ENCODE assay signal across 8 cellular contexts in genomic region chr9:113151696-113152630, GRCh38. TPM values are rescaled to one million over a fixed set of nuclear protein-coding genes. Genes with fewer than 3 reads are reported as not detected.
DNase-seq lines count a peak whose midpoint lies in the region; ATAC-seq, FAIRE-seq and TF ChIP-seq lines count a peak whose summit lies in the region.

No MANE protein-coding gene starts in this region.

- H3K9me3 Mint-ChIP-seq in activated CD4-positive, alpha-beta T cell treated with anti-CD3 and anti-CD28 coated beads for 36 hours (ENCODE audit: low read depth), result no peaks in the 10 kb centered on the region

- WGBS in GM12878 (ENCODE audit: insufficient coverage, insufficient replicate concordance, low lambda C conversion rate, missing lambda C conversion rate), result 81% methylated on average over 11 of the region's 11 CpGs
- 77% methylated on average over 11 of the region's 11 CpGs for WGBS in thymus

- no peak for ATAC-seq in activated CD4-positive, alpha-beta T cell treated with anti-CD3 and anti-CD28 coated beads for 36 hours
- ATAC-seq in GM12878, result no peak
- ATAC-seq in left lobe of liver, result peak; percentile 30
- no peak for ATAC-seq in GM21381 (IDR thresholded peaks at IDR 0.05; ENCODE audit: unreplicated experiment)

- no peak for TF ChIP-seq RAD21 in GM12878 (IDR thresholded peaks at IDR 0.05; ENCODE audit: insufficient read depth, low read depth, low read length)

- H3K9me3 ChIP-seq in GM12878 (replicated peaks; ENCODE audit: control insufficient read depth, insufficient read depth, low read length) (no peaks in the 10 kb centered on the region), thymus (ENCODE audit: control insufficient read depth) (no peaks in the 10 kb centered on the region)

- no peaks in the 10 kb centered on the region for H3K4me1 ChIP-seq in GM12878 (ENCODE audit: control insufficient read depth, insufficient read depth, low read length)
- peaks cover 16% of the 10 kb centered on the region for H3K4me1 ChIP-seq in thymus (ENCODE audit: control insufficient read depth, insufficient read depth, low read length)

- TF ChIP-seq EP300 in GM12878 (IDR thresholded peaks at IDR 0.05; ENCODE audit: borderline replicate concordance in 1 of 2, control insufficient read depth in 1 of 2, low read depth in 2 of 2, low read length in 2 of 2), result no peak

- H3K27me3 ChIP-seq in GM12878 (replicated peaks in 1 of 2; ENCODE audit: control insufficient read depth in 2 of 2, insufficient read depth in 2 of 2, low read length in 1 of 2), result no peaks in the 10 kb centered on the region
- no peaks in the 10 kb centered on the region for H3K27me3 ChIP-seq in thymus (ENCODE audit: control insufficient read depth, insufficient read depth)

- H3K36me3 ChIP-seq in GM12878 (ENCODE audit: control insufficient read depth in 2 of 2, insufficient read depth in 2 of 2, low read length in 1 of 2) (no peaks in the 10 kb centered on the region), thymus (ENCODE audit: control insufficient read depth, insufficient read depth) (no peaks in the 10 kb centered on the region)

- SMC1A ChIA-PET in GM12878 (lab: Charles Lee; ENCODE audit: uncharacterized antibody, unreplicated experiment), result interaction anchor here (0.5 to 2.3 kb wide), 4 partner anchors 68 to 894 kb away, joined by 3 to 8 read pairs (median 4); no protein-coding TSS in a partner anchor

- no peak for TF ChIP-seq POLR2A in GM12878 (IDR thresholded peaks at IDR 0.05; ENCODE audit: low read depth, low read length)

- H3K4me3 ChIP-seq in GM12878 (peak overlapping the region; percentile 67; the same call in 1 of the 2 replicates), thymus (ENCODE audit: low read length) (peak overlapping the region; percentile 81)

- peak overlapping the region; percentile 33 for H3K27ac Mint-ChIP-seq in activated CD4-positive, alpha-beta T cell treated with anti-CD3 and anti-CD28 coated beads for 36 hours

- no peaks in the 10 kb centered on the region; the same call in 1 of the 2 replicates for H4K20me1 ChIP-seq in GM12878 (ENCODE audit: control insufficient read depth, insufficient read depth)

- no peak overlapping the region for H3K9ac ChIP-seq in GM12878 (ENCODE audit: control insufficient read depth, insufficient read depth, low read length)

- TF ChIP-seq CTCF in GM12878 (IDR thresholded peaks at IDR 0.05 in 2 of 3, conservative IDR thresholded peaks at IDR 0.05 in 1 of 3; ENCODE audit: control insufficient read depth in 2 of 3, extremely low read depth in 1 of 3, insufficient read depth in 1 of 3, low read depth in 3 of 3, low read length in 3 of 3), result no peak

- H3K27ac ChIP-seq in GM12878 (ENCODE audit: control insufficient read depth, insufficient read depth) (no peak overlapping the region), thymus (ENCODE audit: low read depth) (peak overlapping the region; percentile 68)

- no peaks in the 10 kb centered on the region for H3K79me2 ChIP-seq in GM12878 (ENCODE audit: control insufficient read depth, insufficient read depth, low read length)

- H3K4me3 Mint-ChIP-seq in activated CD4-positive, alpha-beta T cell treated with anti-CD3 and anti-CD28 coated beads for 36 hours, result peak overlapping the region; percentile 73

- CTCF ChIA-PET in activated CD4-positive, alpha-beta T cell treated with anti-CD3 and anti-CD28 coated beads for 36 hours (lab: Charles Lee), result interaction anchor here (0.6 to 3.0 kb wide), 7 partner anchors 22 to 507 kb away, joined by 3 to 20 read pairs (median 3); partner anchors contain the start of genes CDC26 and INIP
- CTCF ChIA-PET in GM12878 (lab: Yijun Ruan, JAX), result interaction anchor here (0.9 to 3.6 kb wide), 6 partner anchors 8 to 506 kb away, joined by 3 to 16 read pairs (median 4); partner anchors contain the start of genes CDC26 and PRPF4

- in situ Hi-C loops in GM12878 (cut with MboI), result no loop called here
- in situ Hi-C loops in ACHN (cut with HindIII; ENCODE audit: low pct_ligation_motif_present, low pct_unique_long_range_greater_than_20kb, low sequenced_read_pairs), result no loop called here
- in situ Hi-C loops in G401 (cut with HindIII; ENCODE audit: low sequenced_read_pairs), result no loop called here

- no peaks in the 10 kb centered on the region for H3K36me3 Mint-ChIP-seq in activated CD4-positive, alpha-beta T cell treated with anti-CD3 and anti-CD28 coated beads for 36 hours (ENCODE audit: low read depth)

- DNase-seq in activated CD4-positive, alpha-beta T cell treated with anti-CD3 and anti-CD28 coated beads for 36 hours, result no peak
- DNase-seq in activated CD4-positive, alpha-beta T cell treated with anti-CD3 and anti-CD28 coated beads for 1 hour, result no peak
- DNase-seq in GM12878 (ENCODE audit: low read depth, low spot score) (no peak), left lobe of liver (ENCODE audit: low spot score) (peak; percentile 60), ACHN (no peak), G401 (ENCODE audit: low spot score) (no peak)

- POLR2A ChIA-PET in activated CD4-positive, alpha-beta T cell treated with anti-CD3 and anti-CD28 coated beads for 36 hours (lab: Charles Lee), result interaction anchor here (0.6 to 0.7 kb wide), 2 partner anchors 126 to 221 kb away, joined by 3 read pairs; no protein-coding TSS in a partner anchor
- POLR2A ChIA-PET in GM12878 (lab: Charles Lee), result interaction anchor here (0.5 to 1.7 kb wide), 2 partner anchors 69 to 615 kb away, joined by 3 to 5 read pairs; partner anchors contain the start of genes FKBP15 and SLC31A1

- peaks cover 38% of the 10 kb centered on the region for H3K4me1 Mint-ChIP-seq in activated CD4-positive, alpha-beta T cell treated with anti-CD3 and anti-CD28 coated beads for 36 hours

- peak overlapping the region; percentile 64 for H3K4me2 ChIP-seq in GM12878 (ENCODE audit: control insufficient read depth, insufficient read depth)

- no peak for FAIRE-seq in GM12878 (lab: Jason Lieb, UNC)

- RAD21 ChIA-PET in GM12878 (lab: Charles Lee; ENCODE audit: unreplicated experiment), result interaction anchor here (1.4 kb wide), 2 partner anchors 28 to 29 kb away, joined by 3 to 4 read pairs; no protein-coding TSS in a partner anchor

- H2AFZ ChIP-seq in GM12878 (ENCODE audit: control insufficient read depth, low read depth, low read length), result peak overlapping the region; percentile 85

- no peaks in the 10 kb centered on the region for H3K27me3 Mint-ChIP-seq in activated CD4-positive, alpha-beta T cell treated with anti-CD3 and anti-CD28 coated beads for 36 hours

- intact Hi-C loops in activated CD4-positive, alpha-beta T cell treated with anti-CD3 and anti-CD28 coated beads for 36 hours (cut with DNase I, micrococcal nuclease), result loop anchor here (1.0 to 5.0 kb wide), 5 partner anchors 69 to 249 kb away; partner anchors contain the start of genes CDC26 (in 2 of the 2), PRPF4 (in 2 of the 2), ALAD (in 1 of the 2) and BSPRY (in 1 of the 2)
- intact Hi-C loops in GM12878 (cut with micrococcal nuclease; ENCODE audit: unreplicated experiment), result no loop called here

- TSS peak; percentile 50 for BruUV-seq in GM12878 (replicated peaks; lab: Mats Ljungman, UMichigan)

TF ChIP-seq in GM12878, 131 proteins besides CTCF, POLR2A, EP300 and RAD21:
- TF ChIP-seq CREB1 (IDR thresholded peaks at IDR 0.05; ENCODE audit: low read depth) (no peak), PBX3 (IDR thresholded peaks at IDR 0.05; ENCODE audit: insufficient replicate concordance, low read depth, low read length) (peak; percentile 39)

RNA-seq across cellular contexts. Expression of gene SLC31A2, which starts 1.2 kb away (rescaled TPM):
- 1 to 10 TPM; 2.7 to 3.2 TPM for total RNA-seq in activated CD4-positive, alpha-beta T cell treated with anti-CD3 and anti-CD28 coated beads for 36 hours
- total RNA-seq in GM12878 (2013; cell fraction: nucleolus; rRNA removed), result 0.71 and 1.2 TPM in 2 replicates
- total RNA-seq in GM12878 (2014; rRNA removed), result 0.40 and 1.2 TPM in 2 replicates
- total RNA-seq in GM12878 (2014; rRNA removed; fragmentation: Illumina TruSeq; extraction: Trizol), result 0.64 and 0.89 TPM in 2 replicates
- 0.74 and 0.97 TPM in 2 replicates for total RNA-seq in GM12878 (2021)
- polyA plus RNA-seq in GM12878 (2011; ENCODE audit: low read depth), result not detected
- polyA plus RNA-seq in GM12878 (2011; rRNA removed), result 0.86 and 1.1 TPM in 2 replicates
- polyA plus RNA-seq in GM12878 (2011; cell fraction: cytosol; rRNA removed), result 1.4 and 1.8 TPM in 2 replicates
- 0.82 and 1.2 TPM in 2 replicates for polyA plus RNA-seq in GM12878 (2011; cell fraction: nucleus; rRNA removed)
- 0.47 and 0.60 TPM in 2 replicates for polyA plus RNA-seq in GM12878 (2012)
- 1.1 and 1.3 TPM in 2 replicates for polyA plus RNA-seq in GM12878 (2014; fragmentation: Illumina TruSeq; extraction: Trizol)
- polyA plus RNA-seq in GM12878 (2014; fragmentation: Nextera tagmentation; extraction: Ambion mirVana), result 1 to 10 TPM in 1 of 2 experiments, under 1 TPM in 1; 0.09 to 1.0 TPM
- polyA plus RNA-seq in GM12878 (2014; rRNA removed), result 0.60 and 0.64 TPM in 2 replicates
- 1 to 10 TPM in 1 of 2 experiments, under 1 TPM in 1; 0.79 to 1.9 TPM for polyA plus RNA-seq in GM12878 (2016; fragmentation: Nextera tagmentation; extraction: Ambion mirVana)
- polyA minus RNA-seq in GM12878 (2011; rRNA and poly(A)+ RNA removed), result 1.1 and 1.8 TPM in 2 replicates
- polyA minus RNA-seq in GM12878 (2011; cell fraction: cytosol; rRNA and poly(A)+ RNA removed), result not detected in 2 replicates
- 0.86 and 1.2 TPM in 2 replicates for polyA minus RNA-seq in GM12878 (2011; cell fraction: nucleus; rRNA and poly(A)+ RNA removed)
- 23.5 TPM for total RNA-seq in left lobe of liver
- 20.7 TPM for polyA plus RNA-seq in thymus
- total RNA-seq in G401 (2014; rRNA removed; shearing (Covaris generic)), result 4.4 and 7.0 TPM in 2 replicates
